In genomic region chr5:2748180-2748840, GRCh38 we compare ENCODE assay signal across 21 cellular contexts.
DNase-seq lines count a peak whose midpoint lies in the region; TF ChIP-seq lines count a peak whose summit lies in the region.
"Had no signal": no experiment of that assay in that cellular context is flagged by ENCODE, and none has a peak within 500 bp of the region (broad histone marks: within the 10 kb centered on the region; RNA-seq: fewer than 3 reads in every experiment).

No MANE protein-coding gene starts in this region.

- H3K4me1 ChIP-seq in ES-I3 (ENCODE audit: insufficient read depth, low read length) (peaks cover 8% of the 10 kb centered on the region; the same call in 1 of the 2 replicates), adipocyte (ENCODE audit: control insufficient read depth, insufficient read depth, low read length) (peaks cover 27% of the 10 kb centered on the region)

- no peak for DNase-seq in adipocyte (ENCODE audit: low read depth)
- no peak for DNase-seq in fibroblast of pulmonary artery (ENCODE audit: low read depth)
- DNase-seq in retina = peak; percentile 50
- DNase-seq in iPS-NIHi11 (ENCODE audit: low spot score) = no peak
- no peak for DNase-seq in DMS114 treated with DMSO at 0.1 percent for 48 hours (lab: John Stamatoyannopoulos, UW; ENCODE audit: unreplicated experiment)
- DNase-seq in stimulated activated CD4-positive, alpha-beta T cell treated with anti-CD3 and anti-CD28 coated beads, Interleukin-15, amount 100 ng/mL, for 24 hours = no peak
- DNase-seq in NCI-H2029 (lab: John Stamatoyannopoulos, UW) = no peak
- DNase-seq: AML-193; Calu3; cortex of kidney; MV-4-11; NCI-H2107; PC-9; SK-N-SH; stimulated activated CD4-positive, alpha-beta T cell treated with anti-CD3 and anti-CD28 coated beads, Interleukin-2, amount 100 ng/mL, for 24 hours; substantia nigra; T1000 had no signal

- H3K4me3 ChIP-seq in adipocyte (ENCODE audit: low read length) = peak overlapping the region; percentile 69
- peak overlapping the region; percentile 36 for H3K4me3 ChIP-seq in fibroblast of pulmonary artery (replicated peaks; ENCODE audit: low read depth, low read length)
- H3K4me3 ChIP-seq: ascending aorta, GM12878, neural progenitor cell, PC-9 had no signal

- H3K27me3 ChIP-seq in adipocyte (replicated peaks; ENCODE audit: control insufficient read depth, insufficient read depth, low read length) = no peaks in the 10 kb centered on the region

- H3K9ac ChIP-seq in ES-I3 (ENCODE audit: low read depth, low read length) (peak overlapping the region; percentile 39; the same call in 1 of the 2 replicates), adipocyte (ENCODE audit: low read length) (peak overlapping the region; percentile 63)
- H3K9ac ChIP-seq: neural progenitor cell, SK-N-SH had no signal

- no peak for TF ChIP-seq CTCF in fibroblast of pulmonary artery (IDR thresholded peaks at IDR 0.05; ENCODE audit: low read length, missing control alignments)

- H3K36me3 ChIP-seq in ES-I3 (ENCODE audit: insufficient read depth, low read length) (peaks cover 4% of the 10 kb centered on the region), adipocyte (ENCODE audit: control insufficient read depth, insufficient read depth, low read length, severe bottlenecking) (peaks cover 4% of the 10 kb centered on the region)
- H3K36me3 ChIP-seq: ascending aorta, neural progenitor cell had no signal

- H3K9me3 ChIP-seq in ES-I3 (ENCODE audit: control insufficient read depth, insufficient read depth, low read length) = no peaks in the 10 kb centered on the region
- no peaks in the 10 kb centered on the region for H3K9me3 ChIP-seq in adipocyte (ENCODE audit: control insufficient read depth, low read length)
- H3K9me3 ChIP-seq: ascending aorta, SK-N-SH had no signal
